16 cellular contexts compared by ENCODE assay signal in genomic region chr12:46915082-46915481, GRCh38.
DNase-seq lines count a peak whose midpoint lies in the region; ATAC-seq and TF ChIP-seq lines count a peak whose summit lies in the region.
"Had no signal": no experiment of that assay in that cellular context is flagged by ENCODE, and none has a peak within 500 bp of the region (broad histone marks: within the 10 kb centered on the region; RNA-seq: fewer than 3 reads in every experiment).

No MANE protein-coding gene starts in this region.

- H2BK15ac ChIP-seq in mesendoderm (replicated peaks; ENCODE audit: low read depth): no peak overlapping the region

- H3K18ac ChIP-seq in mesendoderm (ENCODE audit: low read length): no peak overlapping the region

- no CpG with 5 or more reads among the region's 2 CpGs for WGBS in mesendoderm (ENCODE audit: extremely low coverage, insufficient coverage, low lambda C conversion rate)

- no peaks in the 10 kb centered on the region for H3K79me2 ChIP-seq in mesendoderm (ENCODE audit: control insufficient read depth, insufficient read depth, low read length)

- H3K56ac ChIP-seq in mesendoderm (ENCODE audit: low read length): no peak overlapping the region

- H4K8ac ChIP-seq in mesendoderm (ENCODE audit: low read depth, low read length): no peak overlapping the region

- H2AK5ac ChIP-seq in mesendoderm (ENCODE audit: low read length): no peak overlapping the region

- intact Hi-C loops in posterior vena cava (cut with DNase I): no loop called here

- no peak overlapping the region for H3K9ac ChIP-seq in mesendoderm (ENCODE audit: low read length)

- H3K4me2 ChIP-seq in mesendoderm (ENCODE audit: low read length): no peak overlapping the region

- no peaks in the 10 kb centered on the region for H3K36me3 ChIP-seq in RWPE2 (ENCODE audit: low read depth)
- no peaks in the 10 kb centered on the region for H3K36me3 ChIP-seq in mesendoderm (ENCODE audit: control insufficient read depth, insufficient read depth, low read length)

- H3K27me3 ChIP-seq in RWPE2 (ENCODE audit: insufficient read depth, poor library complexity, severe bottlenecking) (no peaks in the 10 kb centered on the region), mesendoderm (ENCODE audit: insufficient read depth, low read length, poor library complexity) (no peaks in the 10 kb centered on the region)
- H3K27me3 ChIP-seq: testis had no signal

- peak; percentile 29 for DNase-seq in COLO829 (ENCODE audit: low spot score)
- DNase-seq in RWPE2 (ENCODE audit: low spot score): no peak
- peak; percentile 93 for DNase-seq in fibroblast of peridontal ligament (ENCODE audit: extremely low read depth)
- peak; percentile 91 for DNase-seq in posterior vena cava (ENCODE audit: low spot score)
- no peak for DNase-seq in mesendoderm
- no peak for DNase-seq in DMS153 (lab: John Stamatoyannopoulos, UW)
- DNase-seq in putamen (ENCODE audit: low spot score): no peak
- no peak for DNase-seq in dermis blood vessel endothelial cell
- DNase-seq: activated T-cell treated with anti-CD3 and anti-CD28 coated beads, Interleukin-2, amount 50 U/mL, for 24 hours; caudate nucleus; CD8-positive, alpha-beta T cell; NCI-H1694; nephron progenitor cell; OCI-M1; testis had no signal

- H3K9me3 ChIP-seq in RWPE2 (ENCODE audit: severe bottlenecking): peaks cover 8% of the 10 kb centered on the region
- H3K9me3 ChIP-seq: testis had no signal

- H3K4ac ChIP-seq in mesendoderm (ENCODE audit: low read depth, low read length): no peak overlapping the region

- peak; percentile 46; the same call in 1 of the 3 replicates for ATAC-seq in RWPE2 (ENCODE audit: low read depth)
- ATAC-seq: CD8-positive, alpha-beta T cell; GM12878 had no signal

- H2BK120ac ChIP-seq in mesendoderm (ENCODE audit: low read depth, low read length): no peak overlapping the region

- no peak overlapping the region for H4K5ac ChIP-seq in mesendoderm (ENCODE audit: low read length)

- H3K23ac ChIP-seq in mesendoderm (ENCODE audit: low read length): no peak overlapping the region

- no peaks in the 10 kb centered on the region for H3K79me1 ChIP-seq in mesendoderm (ENCODE audit: low read length)

- peaks cover 5% of the 10 kb centered on the region for H3K4me1 ChIP-seq in RWPE2 (ENCODE audit: insufficient read depth, poor library complexity, severe bottlenecking)
- no peaks in the 10 kb centered on the region for H3K4me1 ChIP-seq in mesendoderm (ENCODE audit: control insufficient read depth, low read depth, low read length)
- H3K4me1 ChIP-seq: testis had no signal

- TF ChIP-seq CTCF in RWPE2 (IDR thresholded peaks at IDR 0.05; ENCODE audit: poor library complexity, severe bottlenecking): no peak

- no peak overlapping the region for H2BK5ac ChIP-seq in mesendoderm (ENCODE audit: low read length)

- no peak overlapping the region for H3K4me3 ChIP-seq in RWPE2 (ENCODE audit: severe bottlenecking)
- no peak overlapping the region for H3K4me3 ChIP-seq in mesendoderm (ENCODE audit: low read length)
- H3K4me3 ChIP-seq: GM12878, testis had no signal

- H3K27ac ChIP-seq in RWPE2 (ENCODE audit: poor library complexity, severe bottlenecking) (no peak overlapping the region), mesendoderm (ENCODE audit: low read depth, low read length) (no peak overlapping the region)
- H3K27ac ChIP-seq: testis had no signal

Comparison
In these comparisons a context has a peak if more than half of its experiments do, and no peak if none do; other contexts are left out.
1. DNase-seq: peak in COLO829 (single experiment), fibroblast of peridontal ligament (single experiment) and posterior vena cava (single experiment); none in RWPE2 (single experiment), mesendoderm (single experiment), DMS153 (single experiment), putamen (single experiment) and dermis blood vessel endothelial cell (single experiment).